8 cellular contexts compared by ENCODE assay signal in genomic region chr9:126860757-126861466, GRCh38. TPM values are rescaled to one million over a fixed set of nuclear protein-coding genes. Genes with fewer than 3 reads are reported as not detected.
DNase-seq lines count a peak whose midpoint lies in the region; ATAC-seq, FAIRE-seq and TF ChIP-seq lines count a peak whose summit lies in the region.

No MANE protein-coding gene starts in this region.

- H3K79me2 ChIP-seq in DND-41 (ENCODE audit: insufficient read depth, low read length), result peaks cover 38% of the 10 kb centered on the region

- intact Hi-C loops in pancreas (cut with DNase I), result no loop called here

- H3K4me2 ChIP-seq in DND-41 (ENCODE audit: insufficient read depth, low read length), result peak overlapping the region; percentile 97

- peak; percentile 37 for ATAC-seq in DND-41 (ENCODE audit: insufficient read depth, low read depth)
- ATAC-seq in GM21529 (IDR thresholded peaks at IDR 0.05; ENCODE audit: unreplicated experiment), result peak; percentile 30
- ATAC-seq in foreskin keratinocyte, result peak; percentile 33
- peak; percentile 15 to 49 (median 48) for ATAC-seq in pancreas

- H3K9me3 Mint-ChIP-seq in activated T-cell treated with anti-CD3 and anti-CD28 coated beads, Interleukin-2, amount 50 U/mL, for 24 hours, result no peaks in the 10 kb centered on the region

- H3K4me3 Mint-ChIP-seq in activated T-cell treated with anti-CD3 and anti-CD28 coated beads, Interleukin-2, amount 50 U/mL, for 24 hours, result peak overlapping the region; percentile 82

- H3K4me1 Mint-ChIP-seq in activated T-cell treated with anti-CD3 and anti-CD28 coated beads, Interleukin-2, amount 50 U/mL, for 24 hours (ENCODE audit: low read depth), result peaks cover 35% of the 10 kb centered on the region

- FAIRE-seq in pancreas (lab: Jason Lieb, UNC) (no peak), frontal cortex (lab: Jason Lieb, UNC) (no peak)

- TF ChIP-seq CTCF in DND-41 (IDR thresholded peaks at IDR 0.05; ENCODE audit: borderline replicate concordance, extremely low read depth, low read length, poor library complexity, severe bottlenecking) (no peak), foreskin keratinocyte (conservative IDR thresholded peaks at IDR 0.05) (no peak), pancreas (IDR thresholded peaks at IDR 0.05) (no peak)

- H2AFZ ChIP-seq in DND-41 (ENCODE audit: low read depth, low read length), result peak overlapping the region; percentile 75

- H3K9ac ChIP-seq in DND-41 (ENCODE audit: low read depth, low read length), result peak overlapping the region; percentile 77

- H3K4me3 ChIP-seq in DND-41 (ENCODE audit: low read depth in 1 of 2, low read length in 2 of 2) (peak overlapping the region; percentile 72 to 92), pancreas (peak overlapping the region; percentile 57 to 93 (median 79))

- H4K20me1 ChIP-seq in DND-41 (ENCODE audit: insufficient read depth, low read length), result peaks cover 6% of the 10 kb centered on the region; the same call in 1 of the 2 replicates

- WGBS in pancreas, 2 donors, result 0 to 1% methylated on average over 35 to 71 of the region's 71 CpGs

- H3K36me3 ChIP-seq in DND-41 (ENCODE audit: insufficient read depth, low read length) (peaks cover 12% of the 10 kb centered on the region), pancreas (peaks cover 0 to 3% (median 0%) of the 10 kb centered on the region in 3 donors)

- H3K27ac ChIP-seq in DND-41 (ENCODE audit: low read length) (peak overlapping the region; percentile 47), foreskin keratinocyte (no peak overlapping the region), pancreas (peak overlapping the region; percentile 38 to 95 (median 62))

- H3K4me1 ChIP-seq in DND-41 (ENCODE audit: insufficient read depth, low read length) (peaks cover 28% of the 10 kb centered on the region), foreskin keratinocyte (peaks cover 4% of the 10 kb centered on the region), pancreas (peaks cover 8 to 34% (median 19%) of the 10 kb centered on the region in 3 donors)

- peaks cover 24% of the 10 kb centered on the region for H3K36me3 Mint-ChIP-seq in activated T-cell treated with anti-CD3 and anti-CD28 coated beads, Interleukin-2, amount 50 U/mL, for 24 hours (ENCODE audit: low read depth)

- peak overlapping the region; percentile 71 for H3K27ac Mint-ChIP-seq in activated T-cell treated with anti-CD3 and anti-CD28 coated beads, Interleukin-2, amount 50 U/mL, for 24 hours

- H3K9me3 ChIP-seq in DND-41 (ENCODE audit: insufficient read depth, low read length, severe bottlenecking), result no peaks in the 10 kb centered on the region
- no peaks in the 10 kb centered on the region for H3K9me3 ChIP-seq in pancreas

- H3K27me3 ChIP-seq in DND-41 (ENCODE audit: insufficient read depth, low read length, poor library complexity) (peaks cover 11% of the 10 kb centered on the region), foreskin keratinocyte (peaks cover 4% of the 10 kb centered on the region), pancreas (no peaks in the 10 kb centered on the region)

- peak; percentile 13 for DNase-seq in DND-41
- DNase-seq in HuH-7 (ENCODE audit: low spot score), result peak; percentile 42
- peak; percentile 54 for DNase-seq in activated T-cell treated with anti-CD3 and anti-CD28 coated beads, Interleukin-2, amount 50 U/mL, for 24 hours
- DNase-seq in foreskin keratinocyte, result no peak
- DNase-seq in pancreas, result peak in 4 of 6 donors; percentile 34 to 85 (median 56)
- DNase-seq in NCI-H510A (lab: John Stamatoyannopoulos, UW), result no peak
- no peak for DNase-seq in frontal cortex (ENCODE audit: low spot score in 2 of 2)

- H3K27me3 Mint-ChIP-seq in activated T-cell treated with anti-CD3 and anti-CD28 coated beads, Interleukin-2, amount 50 U/mL, for 24 hours, result no peaks in the 10 kb centered on the region

RNA-seq across cellular contexts. Expression of gene ZBTB34, which starts 0.5 kb away (rescaled TPM):
- total RNA-seq in foreskin keratinocyte, result 3.9 and 4.3 TPM in 2 replicates
- 0.86 and 1.2 TPM in 2 replicates for polyA plus RNA-seq in foreskin keratinocyte
- 1 to 10 TPM; 2.4 to 6.3 (median 2.7) TPM for total RNA-seq in pancreas
- polyA plus RNA-seq in pancreas, result 1 to 10 TPM; 1.3 to 1.8 TPM
- total RNA-seq in frontal cortex, result 73.8 TPM

RNA-seq across cellular contexts. Expression of gene RALGPS1, which starts 53.7 kb away (rescaled TPM):
- total RNA-seq in foreskin keratinocyte (1.2 and 1.9 TPM in 2 replicates), pancreas (10 to 100 TPM in 1 of 6 donors, 1 to 10 TPM in 5; 5.8 to 12.7 (median 9.3) TPM), frontal cortex (53.8 TPM)
- polyA plus RNA-seq in foreskin keratinocyte (0.47 and 0.75 TPM in 2 replicates), pancreas (10 to 100 TPM in 1 of 2 donors, 1 to 10 TPM in 1; 7.0 to 12.1 TPM)

RNA-seq across cellular contexts. Expression of gene ZBTB43, which starts 56.1 kb away (rescaled TPM):
- total RNA-seq in foreskin keratinocyte (7.9 and 10.5 TPM in 2 replicates), pancreas (1 to 10 TPM; 4.6 to 8.5 (median 5.8) TPM), frontal cortex (19.6 TPM)
- polyA plus RNA-seq in foreskin keratinocyte (1.6 and 3.0 TPM in 2 replicates), pancreas (1 to 10 TPM; 2.2 to 3.1 TPM)

Comparison
In these comparisons a context has a peak if more than half of its experiments do, and no peak if none do; other contexts are left out.
1. DNase-seq: peak in DND-41 (single experiment), HuH-7 (single experiment), activated T-cell treated with anti-CD3 and anti-CD28 coated beads, Interleukin-2, amount 50 U/mL, for 24 hours (single experiment) and pancreas (4 of 6); none in foreskin keratinocyte (0 of 2), NCI-H510A (single experiment) and frontal cortex (0 of 2).
2. RNA of gene ZBTB34, which starts 0.5 kb away (total RNA-seq): 73.8 TPM in frontal cortex (single experiment); 3.9 to 4.3 TPM in foreskin keratinocyte and 2.4 to 6.3 TPM in pancreas; every median in the first group is over 10 times any median in the second.
3. Peak in every context shown above with its lines, with median percentiles within 50 percentile points of each other: ATAC-seq.